ENCODE assay signal across 1 cellular context in genomic region chr12:54052745-54053624, GRCh38.
A peak's percentile ranks its signal among the peaks of the same experiment; 100 is the strongest.
TF ChIP-seq lines count a peak whose summit lies in the region.

No MANE protein-coding gene starts in this region.

TF ChIP-seq in HEK293, 187 proteins besides CTCF, POLR2A, EP300 and RAD21 (continued from another document):
- TF ChIP-seq TSHZ1 (tag by site-specific recombination; IDR thresholded peaks at IDR 0.05; ENCODE audit: borderline replicate concordance): no peak
- 0 out of 2 replicates have a peak, but pooled peaks have one; percentile 11 for TF ChIP-seq HIC1 (tag by site-specific recombination; IDR thresholded peaks at IDR 0.05)
- TF ChIP-seq ZNF354C (tag by site-specific recombination; IDR thresholded peaks at IDR 0.05; ENCODE audit: borderline replicate concordance, low read depth): no peak
- TF ChIP-seq BCL11A (tag by site-specific recombination; IDR thresholded peaks at IDR 0.05; ENCODE audit: low read depth): no peak
- TF ChIP-seq ZNF140 (tag by site-specific recombination; IDR thresholded peaks at IDR 0.05): no peak
- 0 out of 2 replicates have a peak, but pooled peaks have one; percentile 8 for TF ChIP-seq ZSCAN30 (tag by site-specific recombination; IDR thresholded peaks at IDR 0.05)
- TF ChIP-seq ZBTB17 (tag by site-specific recombination; IDR thresholded peaks at IDR 0.05): peak; percentile 30; the same call in 1 of the 2 replicates
- peak; percentile 95 for TF ChIP-seq ZNF10 (tag by site-specific recombination; IDR thresholded peaks at IDR 0.05)
- peak; percentile 47; the same call in 1 of the 2 replicates for TF ChIP-seq SP2 (tag by site-specific recombination; IDR thresholded peaks at IDR 0.05)
- TF ChIP-seq, protein P1, sequence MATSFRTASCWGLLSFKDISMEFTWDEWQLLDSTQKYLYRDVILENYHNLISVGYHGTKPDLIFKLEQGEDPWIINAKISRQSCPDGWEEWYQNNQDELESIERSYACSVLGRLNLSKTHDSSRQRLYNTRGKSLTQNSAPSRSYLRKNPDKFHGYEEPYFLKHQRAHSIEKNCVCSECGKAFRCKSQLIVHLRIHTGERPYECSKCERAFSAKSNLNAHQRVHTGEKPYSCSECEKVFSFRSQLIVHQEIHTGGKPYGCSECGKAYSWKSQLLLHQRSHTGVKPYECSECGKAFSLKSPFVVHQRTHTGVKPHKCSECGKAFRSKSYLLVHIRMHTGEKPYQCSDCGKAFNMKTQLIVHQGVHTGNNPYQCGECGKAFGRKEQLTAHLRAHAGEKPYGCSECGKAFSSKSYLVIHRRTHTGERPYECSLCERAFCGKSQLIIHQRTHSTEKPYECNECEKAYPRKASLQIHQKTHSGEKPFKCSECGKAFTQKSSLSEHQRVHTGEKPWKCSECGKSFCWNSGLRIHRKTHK (tag by site-specific recombination; IDR thresholded peaks at IDR 0.05): no peak
- no peak for TF ChIP-seq HOXC10 (CRISPR knock-in tag; IDR thresholded peaks at IDR 0.05)
- TF ChIP-seq ZNF324 (tag by site-specific recombination; IDR thresholded peaks at IDR 0.05): no peak
- no peak for TF ChIP-seq ZNF777 (tag by site-specific recombination; IDR thresholded peaks at IDR 0.05; ENCODE audit: borderline replicate concordance)
- peak; percentile 72 for TF ChIP-seq PATZ1 (tag by site-specific recombination; IDR thresholded peaks at IDR 0.05)
- TF ChIP-seq ZNF785 (tag by site-specific recombination; IDR thresholded peaks at IDR 0.05): no peak
- TF ChIP-seq ZNF629 (tag by site-specific recombination; IDR thresholded peaks at IDR 0.05): peak; percentile 56; the same call in 1 of the 2 replicates
- TF ChIP-seq, protein P2, sequence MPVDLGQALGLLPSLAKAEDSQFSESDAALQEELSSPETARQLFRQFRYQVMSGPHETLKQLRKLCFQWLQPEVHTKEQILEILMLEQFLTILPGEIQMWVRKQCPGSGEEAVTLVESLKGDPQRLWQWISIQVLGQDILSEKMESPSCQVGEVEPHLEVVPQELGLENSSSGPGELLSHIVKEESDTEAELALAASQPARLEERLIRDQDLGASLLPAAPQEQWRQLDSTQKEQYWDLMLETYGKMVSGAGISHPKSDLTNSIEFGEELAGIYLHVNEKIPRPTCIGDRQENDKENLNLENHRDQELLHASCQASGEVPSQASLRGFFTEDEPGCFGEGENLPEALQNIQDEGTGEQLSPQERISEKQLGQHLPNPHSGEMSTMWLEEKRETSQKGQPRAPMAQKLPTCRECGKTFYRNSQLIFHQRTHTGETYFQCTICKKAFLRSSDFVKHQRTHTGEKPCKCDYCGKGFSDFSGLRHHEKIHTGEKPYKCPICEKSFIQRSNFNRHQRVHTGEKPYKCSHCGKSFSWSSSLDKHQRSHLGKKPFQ (tag by site-specific recombination; IDR thresholded peaks at IDR 0.05): no peak
- no peak for TF ChIP-seq ZNF561 (tag by site-specific recombination; IDR thresholded peaks at IDR 0.05; ENCODE audit: borderline replicate concordance)
- TF ChIP-seq ZBTB7A (tag by site-specific recombination; IDR thresholded peaks at IDR 0.05; ENCODE audit: low read depth): peak; percentile 33; the same call in 1 of the 2 replicates
- TF ChIP-seq ZFP37 (tag by site-specific recombination; IDR thresholded peaks at IDR 0.05): 0 out of 2 replicates have a peak, but pooled peaks have one; percentile 5
- TF ChIP-seq KLF10 (tag by site-specific recombination; IDR thresholded peaks at IDR 0.05): no peak
- no peak for TF ChIP-seq ZSCAN23 (tag by site-specific recombination; IDR thresholded peaks at IDR 0.05)
- TF ChIP-seq, protein P3, sequence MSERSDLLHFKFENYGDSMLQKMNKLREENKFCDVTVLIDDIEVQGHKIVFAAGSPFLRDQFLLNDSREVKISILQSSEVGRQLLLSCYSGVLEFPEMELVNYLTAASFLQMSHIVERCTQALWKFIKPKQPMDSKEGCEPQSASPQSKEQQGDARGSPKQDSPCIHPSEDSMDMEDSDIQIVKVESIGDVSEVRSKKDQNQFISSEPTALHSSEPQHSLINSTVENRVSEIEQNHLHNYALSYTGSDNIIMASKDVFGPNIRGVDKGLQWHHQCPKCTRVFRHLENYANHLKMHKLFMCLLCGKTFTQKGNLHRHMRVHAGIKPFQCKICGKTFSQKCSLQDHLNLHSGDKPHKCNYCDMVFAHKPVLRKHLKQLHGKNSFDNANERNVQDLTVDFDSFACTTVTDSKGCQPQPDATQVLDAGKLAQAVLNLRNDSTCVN (tag by site-specific recombination; optimal IDR thresholded peaks at IDR 0.05): no peak
- peak; percentile 79 for TF ChIP-seq OSR2 (tag by site-specific recombination; IDR thresholded peaks at IDR 0.05)
- no peak for TF ChIP-seq FEZF1 (tag by site-specific recombination; IDR thresholded peaks at IDR 0.05)
- no peak for TF ChIP-seq ZNF529 (tag by site-specific recombination; IDR thresholded peaks at IDR 0.05; ENCODE audit: insufficient replicate concordance)
- TF ChIP-seq IKZF3 (tag by site-specific recombination; IDR thresholded peaks at IDR 0.05): peak; percentile 59
- TF ChIP-seq ZBTB11 (tag by site-specific recombination; conservative IDR thresholded peaks at IDR 0.05; ENCODE audit: low read depth): no peak
- TF ChIP-seq, protein P4, sequence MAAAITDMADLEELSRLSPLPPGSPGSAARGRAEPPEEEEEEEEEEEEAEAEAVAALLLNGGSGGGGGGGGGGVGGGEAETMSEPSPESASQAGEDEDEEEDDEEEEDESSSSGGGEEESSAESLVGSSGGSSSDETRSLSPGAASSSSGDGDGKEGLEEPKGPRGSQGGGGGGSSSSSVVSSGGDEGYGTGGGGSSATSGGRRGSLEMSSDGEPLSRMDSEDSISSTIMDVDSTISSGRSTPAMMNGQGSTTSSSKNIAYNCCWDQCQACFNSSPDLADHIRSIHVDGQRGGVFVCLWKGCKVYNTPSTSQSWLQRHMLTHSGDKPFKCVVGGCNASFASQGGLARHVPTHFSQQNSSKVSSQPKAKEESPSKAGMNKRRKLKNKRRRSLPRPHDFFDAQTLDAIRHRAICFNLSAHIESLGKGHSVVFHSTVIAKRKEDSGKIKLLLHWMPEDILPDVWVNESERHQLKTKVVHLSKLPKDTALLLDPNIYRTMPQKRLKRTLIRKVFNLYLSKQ (tag by site-specific recombination; IDR thresholded peaks at IDR 0.05; ENCODE audit: borderline replicate concordance): no peak
- TF ChIP-seq GLIS2 (tag by site-specific recombination; IDR thresholded peaks at IDR 0.05): peak; percentile 80
- no peak for TF ChIP-seq ZNF211 (tag by site-specific recombination; IDR thresholded peaks at IDR 0.05; ENCODE audit: low read depth)
- TF ChIP-seq ZNF76 (tag by site-specific recombination; IDR thresholded peaks at IDR 0.05; ENCODE audit: borderline replicate concordance, low read depth): peak; percentile 23; the same call in 1 of the 2 replicates
- TF ChIP-seq YY2 (tag by site-specific recombination; IDR thresholded peaks at IDR 0.05): no peak
- TF ChIP-seq, protein P5, sequence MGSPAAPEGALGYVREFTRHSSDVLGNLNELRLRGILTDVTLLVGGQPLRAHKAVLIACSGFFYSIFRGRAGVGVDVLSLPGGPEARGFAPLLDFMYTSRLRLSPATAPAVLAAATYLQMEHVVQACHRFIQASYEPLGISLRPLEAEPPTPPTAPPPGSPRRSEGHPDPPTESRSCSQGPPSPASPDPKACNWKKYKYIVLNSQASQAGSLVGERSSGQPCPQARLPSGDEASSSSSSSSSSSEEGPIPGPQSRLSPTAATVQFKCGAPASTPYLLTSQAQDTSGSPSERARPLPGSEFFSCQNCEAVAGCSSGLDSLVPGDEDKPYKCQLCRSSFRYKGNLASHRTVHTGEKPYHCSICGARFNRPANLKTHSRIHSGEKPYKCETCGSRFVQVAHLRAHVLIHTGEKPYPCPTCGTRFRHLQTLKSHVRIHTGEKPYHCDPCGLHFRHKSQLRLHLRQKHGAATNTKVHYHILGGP (tag by site-specific recombination; IDR thresholded peaks at IDR 0.05): peak; percentile 10
- TF ChIP-seq ZBTB21 (tag by site-specific recombination; IDR thresholded peaks at IDR 0.05): peak; percentile 61; the same call in 1 of the 2 replicates
- no peak for TF ChIP-seq ZNF473 (tag by site-specific recombination; IDR thresholded peaks at IDR 0.05)
- 0 out of 2 replicates have a peak, but pooled peaks have one; percentile 16 for TF ChIP-seq ZNF2 (tag by site-specific recombination; IDR thresholded peaks at IDR 0.05)
- TF ChIP-seq SP3 (tag by site-specific recombination; IDR thresholded peaks at IDR 0.05): peak; percentile 26; the same call in 1 of the 2 replicates
- no peak for TF ChIP-seq ZFP41 (tag by site-specific recombination; IDR thresholded peaks at IDR 0.05; ENCODE audit: borderline replicate concordance)
- TF ChIP-seq WT1 (tag by site-specific recombination; IDR thresholded peaks at IDR 0.05): no peak
TF ChIP-seq in HEK293: peak in this region for 20.
